Comparison of ENCODE assay signal across 13 cellular contexts in genomic region chr11:72002841-72003775, GRCh38. TPM values are rescaled to one million over a fixed set of nuclear protein-coding genes. Genes with fewer than 3 reads are reported as not detected.
DNase-seq lines count a peak whose midpoint lies in the region; ATAC-seq and TF ChIP-seq lines count a peak whose summit lies in the region.
"Had no signal": no experiment of that assay in that cellular context is flagged by ENCODE, and none has a peak within 500 bp of the region (broad histone marks: within the 10 kb centered on the region; RNA-seq: fewer than 3 reads in every experiment).

No MANE protein-coding gene starts in this region.

- H3K27ac Mint-ChIP-seq in chondrocyte (ENCODE audit: unreplicated experiment) (peak overlapping the region; percentile 76), neural crest cell (ENCODE audit: unreplicated experiment) (peak overlapping the region; percentile 80)

- H3K9me2 ChIP-seq in OCI-LY7 (ENCODE audit: insufficient read depth, low read length): no peaks in the 10 kb centered on the region

- peaks cover 29% of the 10 kb centered on the region for H3K4me1 Mint-ChIP-seq in chondrocyte (ENCODE audit: low read depth)
- peaks cover 6% of the 10 kb centered on the region for H3K4me1 Mint-ChIP-seq in neural crest cell

- H3K4me2 ChIP-seq in OCI-LY7 (ENCODE audit: low read length): no peak overlapping the region
- H3K4me2 ChIP-seq: BLaER1 treated with 17β-estradiol and CSF1 and Interleukin-3, amounts not matched to agents 10 nM and 100 nM had no signal

- H3K9me3 Mint-ChIP-seq in chondrocyte (ENCODE audit: low read depth): no peaks in the 10 kb centered on the region
- no peaks in the 10 kb centered on the region for H3K9me3 Mint-ChIP-seq in neural crest cell
- H3K9me3 Mint-ChIP-seq: T-helper 2 cell treated with Interferon-gamma antibody and Interleukin-4, amounts not matched to agents 5 μg/mL and 100 μg/mL, for 36 hours had no signal

- intact Hi-C loops in OCI-LY7 (cut with micrococcal nuclease; ENCODE audit: unreplicated experiment): no loop called here
- intact Hi-C loops in heart left ventricle (cut with DNase I): no loop called here

- H3K27me3 Mint-ChIP-seq in chondrocyte (ENCODE audit: low read depth): no peaks in the 10 kb centered on the region
- peaks cover 16% of the 10 kb centered on the region for H3K27me3 Mint-ChIP-seq in neural crest cell (ENCODE audit: low read depth)

- peaks cover 41% of the 10 kb centered on the region for H3K36me3 Mint-ChIP-seq in chondrocyte (ENCODE audit: low read depth)
- peaks cover 25% of the 10 kb centered on the region for H3K36me3 Mint-ChIP-seq in neural crest cell (ENCODE audit: low read depth)

- no peak for TF ChIP-seq CTCF in OCI-LY7 (conservative IDR thresholded peaks at IDR 0.05; ENCODE audit: low read length)
- no peak for TF ChIP-seq CTCF in chondrocyte (IDR thresholded peaks at IDR 0.05)
- no peak for TF ChIP-seq CTCF in neural crest cell (conservative IDR thresholded peaks at IDR 0.05)
- TF ChIP-seq CTCF in heart left ventricle (IDR thresholded peaks at IDR 0.05): no peak

- WGBS in heart left ventricle, 4 donors: 76 to 85% (median 83%) methylated on average over 11 to 12 of the region's 12 CpGs

- H3K4me3 ChIP-seq in OCI-LY7 (ENCODE audit: low read depth, low read length, poor library complexity, severe bottlenecking) (no peak overlapping the region), heart left ventricle (no peak overlapping the region)
- H3K4me3 ChIP-seq: adrenal gland; BLaER1 treated with 17β-estradiol and CSF1 and Interleukin-3, amounts not matched to agents 10 nM and 100 nM; Peyer's patch had no signal

- no peaks in the 10 kb centered on the region for H3K27me3 ChIP-seq in heart left ventricle
- H3K27me3 ChIP-seq: adrenal gland; BLaER1 treated with 17β-estradiol and CSF1 and Interleukin-3, amounts not matched to agents 10 nM and 100 nM; Peyer's patch had no signal

- H3K4me3 Mint-ChIP-seq in chondrocyte (ENCODE audit: unreplicated experiment): no peak overlapping the region
- H3K4me3 Mint-ChIP-seq in neural crest cell: peak overlapping the region; percentile 54
- H3K4me3 Mint-ChIP-seq: T-helper 2 cell treated with Interferon-gamma antibody and Interleukin-4, amounts not matched to agents 5 μg/mL and 100 μg/mL, for 36 hours had no signal

- H2AFZ ChIP-seq in OCI-LY7 (ENCODE audit: low read length): no peak overlapping the region

- H3K27ac ChIP-seq in OCI-LY7 (ENCODE audit: low read depth, low read length, poor library complexity, severe bottlenecking): no peak overlapping the region
- H3K27ac ChIP-seq in heart left ventricle: peak overlapping the region in 1 of 12 donors; percentile 14
- H3K27ac ChIP-seq: BLaER1 treated with 17β-estradiol and CSF1 and Interleukin-3, amounts not matched to agents 10 nM and 100 nM; Peyer's patch had no signal

- TSS peak; percentile 95 for BruUV-seq in OCI-LY7 (replicated peaks; lab: Mats Ljungman, UMichigan)

- CTCF ChIA-PET in OCI-LY7 (lab: Charles Lee; ENCODE audit: unreplicated experiment): no interaction called here

- DNase-seq in OCI-LY7 (ENCODE audit: low spot score) (no peak), chondrocyte (ENCODE audit: low spot score) (no peak), neural crest cell (ENCODE audit: low read depth, low spot score) (no peak), heart left ventricle (no peak)
- DNase-seq in activated CD8-positive, alpha-beta memory T cell treated with anti-CD3 and anti-CD28 coated beads for 24 hours: no peak
- DNase-seq: HCEC 1CT, NCI-H446, Peyer's patch had no signal

- H3K9me3 ChIP-seq in OCI-LY7 (ENCODE audit: low read length): no peaks in the 10 kb centered on the region
- no peaks in the 10 kb centered on the region for H3K9me3 ChIP-seq in heart left ventricle
- H3K9me3 ChIP-seq: adrenal gland; BLaER1 treated with 17β-estradiol and CSF1 and Interleukin-3, amounts not matched to agents 10 nM and 100 nM; Peyer's patch had no signal

- peak; percentile 10 for TF ChIP-seq POLR2A in GM10847 (IDR thresholded peaks at IDR 0.05; ENCODE audit: extremely low read depth, insufficient read length)
- TF ChIP-seq POLR2A in heart left ventricle (IDR thresholded peaks at IDR 0.05): no peak

- ATAC-seq in HG02642 (IDR thresholded peaks at IDR 0.05; ENCODE audit: poor library complexity, unreplicated experiment) (no peak), heart left ventricle (no peak)

- H3K4me1 ChIP-seq in OCI-LY7 (ENCODE audit: insufficient read depth, low read length, poor library complexity, severe bottlenecking) (peaks cover 14% of the 10 kb centered on the region), heart left ventricle (peaks cover 0 to 49% (median 15%) of the 10 kb centered on the region in 12 donors)

- POLR2A ChIA-PET in OCI-LY7 (lab: Charles Lee): no interaction called here

- H3K79me2 ChIP-seq in OCI-LY7 (ENCODE audit: insufficient read depth, low read depth, low read length): no peaks in the 10 kb centered on the region

- H3K36me3 ChIP-seq in OCI-LY7 (ENCODE audit: insufficient read depth, low read length) (peaks cover 75% of the 10 kb centered on the region), heart left ventricle (peaks cover 6 to 83% (median 72%) of the 10 kb centered on the region in 9 donors)

- no peaks in the 10 kb centered on the region for H4K20me1 ChIP-seq in OCI-LY7 (ENCODE audit: insufficient read depth, low read length)

RNA-seq across cellular contexts. Expression of gene IL18BP, which starts 4.4 kb away (rescaled TPM):
- total RNA-seq in OCI-LY7 (2014; rRNA removed; shearing (Covaris generic)): 4.2 and 5.7 TPM in 2 replicates
- total RNA-seq in OCI-LY7 (2022) (10.3 and 12.4 TPM in 2 replicates), chondrocyte (9.6 to 16.2 TPM (median 11.4 TPM) in 3 replicates), neural crest cell (10.7 and 10.8 TPM in 2 replicates), heart left ventricle (10 to 100 TPM in 2 of 9 donors, 1 to 10 TPM in 7; 1.1 to 86.5 (median 5.1) TPM)
- 1 to 10 TPM; 4.1 to 4.4 TPM for polyA plus RNA-seq in heart left ventricle
